1 cellular context compared by ENCODE assay signal in genomic region chr5:98929123-98929981, GRCh38.
TF ChIP-seq lines count a peak whose summit lies in the region.

No MANE protein-coding gene starts in this region.

TF ChIP-seq in H1, 55 proteins besides CTCF, POLR2A, EP300 and RAD21:
- TF ChIP-seq SAP30 (IDR thresholded peaks at IDR 0.05; ENCODE audit: insufficient read depth, insufficient replicate concordance, low read length) (peak; percentile 93), NANOG (IDR thresholded peaks at IDR 0.05; ENCODE audit: insufficient read depth, low read depth, low read length, poor library complexity, severe bottlenecking) (peak; percentile 32), TAF7 (optimal IDR thresholded peaks at IDR 0.05; ENCODE audit: borderline replicate concordance, low read depth, low read length) (no peak), PHF8 (conservative IDR thresholded peaks at IDR 0.05; ENCODE audit: low read depth, low read length) (peak; percentile 69), POLR2AphosphoS5 (IDR thresholded peaks at IDR 0.05; ENCODE audit: low read depth, low read length) (peak; percentile 57; the same call in 1 of the 2 replicates), SIN3A (conservative IDR thresholded peaks at IDR 0.05 in 1 of 2, IDR thresholded peaks at IDR 0.05 in 1 of 2; ENCODE audit: low read depth in 1 of 2, low read length in 2 of 2) (peak; percentile 65 to 85; a peak in 1 of 4 replicates), RBBP5 (IDR thresholded peaks at IDR 0.05; ENCODE audit: borderline replicate concordance, low read depth, low read length) (0 out of 2 replicates have a peak, but pooled peaks have one; percentile 13), HDAC2 (IDR thresholded peaks at IDR 0.05; ENCODE audit: borderline replicate concordance in 1 of 2, low read depth in 2 of 2, low read length in 2 of 2) (peak in 1 of 2 experiments; percentile 68; a peak in 1 of 4 replicates), CREB1 (IDR thresholded peaks at IDR 0.05) (peak; percentile 89), KDM1A (IDR thresholded peaks at IDR 0.05; ENCODE audit: borderline replicate concordance, low read length) (peak; percentile 28; the same call in 1 of the 2 replicates), CEBPB (IDR thresholded peaks at IDR 0.05; ENCODE audit: low read depth, low read length) (peak; percentile 89), TCF12 (IDR thresholded peaks at IDR 0.05; ENCODE audit: low read depth, low read length) (0 out of 2 replicates have a peak, but pooled peaks have one; percentile 14), SP4 (IDR thresholded peaks at IDR 0.05; ENCODE audit: low read length) (no peak), NRF1 (IDR thresholded peaks at IDR 0.05; ENCODE audit: low read depth, low read length) (peak; percentile 86), ASH2L (IDR thresholded peaks at IDR 0.05; ENCODE audit: low read length) (peak; percentile 70), MAX (IDR thresholded peaks at IDR 0.05) (no peak), SIX5 (IDR thresholded peaks at IDR 0.05; ENCODE audit: low read depth, low read length) (no peak), KDM4A (IDR thresholded peaks at IDR 0.05; ENCODE audit: low read depth, low read length, severe bottlenecking) (peak; percentile 71), TBP (IDR thresholded peaks at IDR 0.05; ENCODE audit: low read depth, low read length) (0 out of 2 replicates have a peak, but pooled peaks have one; percentile 10), RFX5 (IDR thresholded peaks at IDR 0.05; ENCODE audit: borderline replicate concordance, low read depth, low read length) (no peak), EGR1 (IDR thresholded peaks at IDR 0.05; ENCODE audit: borderline replicate concordance, low read depth, low read length) (0 out of 2 replicates have a peak, but pooled peaks have one; percentile 15), FOSL1 (IDR thresholded peaks at IDR 0.05; ENCODE audit: insufficient read depth, low read depth, low read length) (no peak), USF2 (IDR thresholded peaks at IDR 0.05; ENCODE audit: low read length) (no peak), CHD7 (IDR thresholded peaks at IDR 0.05; ENCODE audit: insufficient replicate concordance, low read length) (peak; percentile 21), TAF1 (IDR thresholded peaks at IDR 0.05; ENCODE audit: low read depth, low read length) (no peak; the same call in 1 of the 2 replicates)
TF ChIP-seq in H1: peak in this region for 17.
